21 cellular contexts compared by ENCODE assay signal in the genomic region with DNA sequence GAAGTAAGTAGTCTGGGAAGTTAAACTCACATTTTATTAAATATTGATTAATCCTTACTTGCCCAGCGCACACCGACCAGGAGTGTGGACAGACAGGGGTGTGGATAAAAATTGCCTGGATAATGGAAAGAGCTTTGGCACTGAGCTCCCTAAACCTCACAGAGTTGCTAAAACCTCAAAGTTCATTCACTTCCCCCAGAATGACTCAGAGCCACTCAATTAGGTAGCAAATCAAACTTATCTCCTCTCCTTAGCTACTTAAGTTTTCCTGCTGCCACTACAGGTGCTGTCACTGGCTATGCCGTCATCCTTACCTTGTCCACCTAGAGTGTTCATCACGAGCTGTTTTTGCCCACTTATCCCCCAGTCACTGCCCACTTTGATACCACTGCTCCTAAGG.
"Had no signal": no experiment of that assay in that cellular context is flagged by ENCODE, and none has a peak within 500 bp of the region (broad histone marks: within the 10 kb centered on the region; RNA-seq: fewer than 3 reads in every experiment).

No MANE protein-coding gene starts in this region.

- ATAC-seq: left colon; sciatic nerve; stimulated activated memory B cell treated with anti-CD40 and anti-IgM and Interleukin-4, amounts not matched to agents 10 μg/mL and 1 μg/mL and 100 μg/mL, for 72 hours had no signal

- H3K27ac Mint-ChIP-seq: activated B cell treated with CpG ODN at 0.5 μM for 24 hours; activated CD4-positive, alpha-beta memory T cell treated with anti-CD3 and anti-CD28 coated beads for 36 hours; activated T-helper 2 cell treated with anti-CD3 and anti-CD28 coated beads, Interferon-gamma antibody, Interleukin-2, Interleukin-4, amounts not matched to agents 10 μg/mL and 5 μg/mL and 100 μg/mL, durations not matched to agents 14 hours and 24 hours and 36 hours; dendritic cell treated with granulocyte-macrophage colony-stimulating factor and Interleukin-4, amounts not matched to agents 40 ng/mL and 50 ng/mL, for 4 days; nephron; stimulated activated memory B cell treated with anti-CD40 and anti-IgM and Interleukin-4, amounts not matched to agents 10 μg/mL and 1 μg/mL and 100 μg/mL, for 72 hours; T-helper 2 cell treated with Interferon-gamma antibody and Interleukin-4, amounts not matched to agents 5 μg/mL and 100 μg/mL, for 36 hours had no signal

- H3K4me1 Mint-ChIP-seq: activated B cell treated with CpG ODN at 0.5 μM for 24 hours; nephron; stimulated activated memory B cell treated with anti-CD40 and anti-IgM and Interleukin-4, amounts not matched to agents 10 μg/mL and 1 μg/mL and 100 μg/mL, for 72 hours had no signal

- H3K9me3 Mint-ChIP-seq: activated B cell treated with CpG ODN at 0.5 μM for 24 hours; activated CD4-positive, alpha-beta memory T cell treated with anti-CD3 and anti-CD28 coated beads for 36 hours; activated T-helper 2 cell treated with anti-CD3 and anti-CD28 coated beads, Interferon-gamma antibody, Interleukin-2, Interleukin-4, amounts not matched to agents 10 μg/mL and 5 μg/mL and 100 μg/mL, durations not matched to agents 14 hours and 24 hours and 36 hours; dendritic cell treated with granulocyte-macrophage colony-stimulating factor and Interleukin-4, amounts not matched to agents 40 ng/mL and 50 ng/mL, for 4 days; stimulated activated memory B cell treated with anti-CD40 and anti-IgM and Interleukin-4, amounts not matched to agents 10 μg/mL and 1 μg/mL and 100 μg/mL, for 72 hours; T-helper 2 cell treated with Interferon-gamma antibody and Interleukin-4, amounts not matched to agents 5 μg/mL and 100 μg/mL, for 36 hours had no signal

- H3K27ac ChIP-seq: ascending aorta, esophagus squamous epithelium, parathyroid adenoma, tibial artery had no signal

- H3K4me3 Mint-ChIP-seq: activated B cell treated with CpG ODN at 0.5 μM for 24 hours; activated CD4-positive, alpha-beta memory T cell treated with anti-CD3 and anti-CD28 coated beads for 36 hours; dendritic cell treated with granulocyte-macrophage colony-stimulating factor and Interleukin-4, amounts not matched to agents 40 ng/mL and 50 ng/mL, for 4 days; nephron; stimulated activated memory B cell treated with anti-CD40 and anti-IgM and Interleukin-4, amounts not matched to agents 10 μg/mL and 1 μg/mL and 100 μg/mL, for 72 hours; T-helper 2 cell treated with Interferon-gamma antibody and Interleukin-4, amounts not matched to agents 5 μg/mL and 100 μg/mL, for 36 hours had no signal

- H3K79me2 ChIP-seq: parathyroid adenoma had no signal

- H3K9ac ChIP-seq: parathyroid adenoma had no signal

- H3K36me3 ChIP-seq: ascending aorta, esophagus squamous epithelium, tibial artery had no signal

- H3K27me3 ChIP-seq: ascending aorta, esophagus squamous epithelium, tibial artery had no signal

- H3K27me3 Mint-ChIP-seq: activated B cell treated with CpG ODN at 0.5 μM for 24 hours; activated CD4-positive, alpha-beta memory T cell treated with anti-CD3 and anti-CD28 coated beads for 36 hours; stimulated activated memory B cell treated with anti-CD40 and anti-IgM and Interleukin-4, amounts not matched to agents 10 μg/mL and 1 μg/mL and 100 μg/mL, for 72 hours had no signal

- H3K36me3 Mint-ChIP-seq: activated CD4-positive, alpha-beta memory T cell treated with anti-CD3 and anti-CD28 coated beads for 36 hours; stimulated activated memory B cell treated with anti-CD40 and anti-IgM and Interleukin-4, amounts not matched to agents 10 μg/mL and 1 μg/mL and 100 μg/mL, for 72 hours had no signal

- DNase-seq: activated B cell treated with CpG ODN at 0.5 μM for 24 hours; activated CD4-positive, alpha-beta memory T cell treated with anti-CD3 and anti-CD28 coated beads for 36 hours; activated CD4-positive, alpha-beta T cell treated with anti-CD3 and anti-CD28 coated beads for 4 hours; activated naive CD4-positive, alpha-beta T cell treated with Interleukin-2 at 50 U/mL for 16 hours; effector CD8-positive, alpha-beta T cell; esophagus squamous epithelium; hippocampal formation; left colon; midbrain; stimulated activated CD4-positive, alpha-beta T cell treated with anti-CD3 and anti-CD28 coated beads, Interleukin-4, amount 100 ng/mL, for 4 hours; substantia nigra; tibial artery had no signal

- H3K4me1 ChIP-seq: ascending aorta, esophagus squamous epithelium, parathyroid adenoma, tibial artery had no signal

- H3K4me3 ChIP-seq: ascending aorta, esophagus squamous epithelium, lung, tibial artery had no signal
